11 cellular contexts compared by ENCODE assay signal in the genomic region with DNA sequence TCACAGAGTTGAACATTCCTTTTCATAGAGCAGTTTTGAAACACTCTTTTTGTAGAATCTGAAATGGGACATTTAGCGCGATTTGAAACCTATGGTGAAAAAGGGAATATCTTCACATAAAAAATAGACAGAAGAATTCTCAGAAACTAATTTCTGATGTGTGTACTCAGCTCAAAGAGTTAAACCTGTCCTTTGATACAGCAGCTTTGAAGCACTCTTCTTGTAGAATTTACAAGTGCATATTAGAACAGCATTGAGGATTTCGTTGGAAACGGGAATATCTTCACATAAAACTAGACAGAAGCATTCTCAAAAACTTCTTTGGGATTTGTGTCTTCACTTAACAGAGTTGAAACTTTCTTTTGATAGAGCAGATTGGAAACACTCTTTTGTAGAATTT.
"Had no signal": no experiment of that assay in that cellular context is flagged by ENCODE, and none has a peak within 500 bp of the region (broad histone marks: within the 10 kb centered on the region; RNA-seq: fewer than 3 reads in every experiment).

No MANE protein-coding gene starts in this region.

- H3K4me3 ChIP-seq: GM23248, GM23338, HAP-1 had no signal

- FAIRE-seq: H1, H54 had no signal

- H3K4me3 Mint-ChIP-seq: GM23338, H9, HFFc6 had no signal

- H3K27ac Mint-ChIP-seq: GM23338, H9, HFFc6 had no signal

- H3K36me3 ChIP-seq: HAP-1 had no signal

- DNase-seq: GM23248, GOT3, H7, H9, HCEC 1CT, HFFc6 had no signal

- H3K4me2 ChIP-seq: GM23338 had no signal

- H3K4me1 ChIP-seq: HAP-1 had no signal

- H2AFZ ChIP-seq: GM23248, GM23338 had no signal

- H3K27ac ChIP-seq: GM23248 had no signal

- H3K9me3 Mint-ChIP-seq: HFFc6 had no signal

- ATAC-seq: GM23338, HCT116 had no signal

- H3K4me1 Mint-ChIP-seq: GM23338, H9 had no signal

- H3K9ac ChIP-seq: GM23248 had no signal
